ENCODE assay signal across 15 cellular contexts in genomic region chr13:85657942-85658341, GRCh38.
DNase-seq lines count a peak whose midpoint lies in the region; ATAC-seq lines count a peak whose summit lies in the region.
"Had no signal": no experiment of that assay in that cellular context is flagged by ENCODE, and none has a peak within 500 bp of the region (broad histone marks: within the 10 kb centered on the region; RNA-seq: fewer than 3 reads in every experiment).

No MANE protein-coding gene starts in this region.

- H3K9me3 Mint-ChIP-seq in activated CD4-positive, alpha-beta T cell treated with anti-CD3 and anti-CD28 coated beads for 36 hours (ENCODE audit: low read depth): no peaks in the 10 kb centered on the region
- H3K9me3 Mint-ChIP-seq: HFFc6 had no signal

- H3K9me3 ChIP-seq in T-helper 17 cell (ENCODE audit: control insufficient read depth, low read length, poor library complexity, severe bottlenecking): no peaks in the 10 kb centered on the region
- H3K9me3 ChIP-seq: BLaER1, Caco-2, HAP-1 had no signal

- no peaks in the 10 kb centered on the region for H3K36me3 Mint-ChIP-seq in activated CD4-positive, alpha-beta T cell treated with anti-CD3 and anti-CD28 coated beads for 36 hours (ENCODE audit: low read depth)
- no peaks in the 10 kb centered on the region for H3K36me3 Mint-ChIP-seq in T-helper 17 cell (ENCODE audit: low read depth)
- H3K36me3 Mint-ChIP-seq: CD8-positive, alpha-beta memory T cell had no signal

- H3K27ac Mint-ChIP-seq in activated CD4-positive, alpha-beta T cell treated with anti-CD3 and anti-CD28 coated beads for 36 hours: no peak overlapping the region
- no peak overlapping the region for H3K27ac Mint-ChIP-seq in T-helper 17 cell
- H3K27ac Mint-ChIP-seq: CD8-positive, alpha-beta memory T cell; HFFc6 had no signal

- no peak overlapping the region for H3K4me3 Mint-ChIP-seq in activated CD4-positive, alpha-beta T cell treated with anti-CD3 and anti-CD28 coated beads for 36 hours
- no peak overlapping the region for H3K4me3 Mint-ChIP-seq in T-helper 17 cell
- H3K4me3 Mint-ChIP-seq: CD8-positive, alpha-beta memory T cell; HFFc6 had no signal

- intact Hi-C loops in left colon (cut with DNase I, micrococcal nuclease): no loop called here
- intact Hi-C loops in activated CD4-positive, alpha-beta T cell treated with anti-CD3 and anti-CD28 coated beads for 36 hours (cut with DNase I, micrococcal nuclease): no loop called here

- peak; percentile 29 for DNase-seq in NCI-H1105 treated with DMSO at 0.1 percent for 48 hours (lab: John Stamatoyannopoulos, UW)
- no peak for DNase-seq in NCI-H1105 (lab: John Stamatoyannopoulos, UW)
- peak in 2 of 3 experiments; percentile 26 to 82 for DNase-seq in NCI-H1417 (lab: John Stamatoyannopoulos, UW)
- DNase-seq in NCI-H510A treated with DMSO at 0.1 percent for 48 hours (lab: John Stamatoyannopoulos, UW): peak; percentile 54
- no peak for DNase-seq in left colon
- DNase-seq in activated CD4-positive, alpha-beta T cell treated with anti-CD3 and anti-CD28 coated beads for 36 hours: no peak
- DNase-seq in T-helper 17 cell: no peak
- DNase-seq: 8988T; AML-193; Caco-2; CD8-positive, alpha-beta memory T cell; HFFc6 had no signal

- no peaks in the 10 kb centered on the region for H3K4me1 Mint-ChIP-seq in activated CD4-positive, alpha-beta T cell treated with anti-CD3 and anti-CD28 coated beads for 36 hours
- no peaks in the 10 kb centered on the region for H3K4me1 Mint-ChIP-seq in T-helper 17 cell
- H3K4me1 Mint-ChIP-seq: CD8-positive, alpha-beta memory T cell had no signal

- no peaks in the 10 kb centered on the region for H3K27me3 Mint-ChIP-seq in activated CD4-positive, alpha-beta T cell treated with anti-CD3 and anti-CD28 coated beads for 36 hours
- H3K27me3 Mint-ChIP-seq in T-helper 17 cell: no peaks in the 10 kb centered on the region
- H3K27me3 Mint-ChIP-seq: CD8-positive, alpha-beta memory T cell had no signal

- ATAC-seq in left colon: peak; percentile 38
- no peak for ATAC-seq in activated CD4-positive, alpha-beta T cell treated with anti-CD3 and anti-CD28 coated beads for 36 hours
- ATAC-seq in T-helper 17 cell: no peak
- no peak for ATAC-seq in HG03025 (IDR thresholded peaks at IDR 0.05; ENCODE audit: low FRiP score, unreplicated experiment)

- POLR2A ChIA-PET in activated CD4-positive, alpha-beta T cell treated with anti-CD3 and anti-CD28 coated beads for 36 hours (lab: Charles Lee): no interaction called here

- CTCF ChIA-PET in activated CD4-positive, alpha-beta T cell treated with anti-CD3 and anti-CD28 coated beads for 36 hours (lab: Charles Lee): no interaction called here

Comparison
In these comparisons a context has a peak if more than half of its experiments do, and no peak if none do; other contexts are left out.
1. DNase-seq: peak in NCI-H1105 treated with DMSO at 0.1 percent for 48 hours (single experiment), NCI-H1417 (2 of 3) and NCI-H510A treated with DMSO at 0.1 percent for 48 hours (single experiment); none in NCI-H1105 (single experiment), left colon (0 of 2), activated CD4-positive, alpha-beta T cell treated with anti-CD3 and anti-CD28 coated beads for 36 hours (single experiment) and T-helper 17 cell (0 of 3).